Comparison of ENCODE assay signal across 8 cellular contexts in the genomic region with DNA sequence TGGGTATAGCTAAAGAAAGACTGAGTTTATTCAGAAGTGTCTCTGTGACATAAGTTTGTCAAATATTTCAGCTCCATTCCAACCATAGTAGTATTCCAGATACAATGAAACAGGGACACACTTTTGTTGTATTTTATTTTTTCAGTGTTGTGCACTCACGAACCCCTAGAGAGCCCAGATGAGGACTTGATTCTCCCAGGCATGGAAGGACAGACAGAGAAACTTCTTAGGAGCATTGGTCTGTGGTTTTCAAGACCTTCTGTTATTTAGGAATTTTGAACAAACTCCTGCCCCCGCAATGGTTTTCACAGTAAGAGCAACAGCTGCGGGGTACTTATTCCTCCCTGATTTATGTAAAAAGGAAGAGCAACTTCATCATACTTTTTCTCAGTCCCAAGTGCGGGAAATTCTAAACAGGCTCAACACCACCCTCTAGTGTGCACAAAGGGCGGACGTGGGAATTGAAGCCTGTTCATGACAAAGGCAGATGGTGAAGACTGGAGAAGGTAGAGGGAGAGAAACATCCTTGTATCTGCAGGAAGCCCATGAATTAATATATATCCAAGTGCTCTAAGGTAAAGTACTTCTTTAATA.
DNase-seq lines count a peak whose midpoint lies in the region; ATAC-seq, FAIRE-seq and TF ChIP-seq lines count a peak whose summit lies in the region.

No MANE protein-coding gene starts in this region.

- TF ChIP-seq EP300 in H1 (IDR thresholded peaks at IDR 0.05; ENCODE audit: borderline replicate concordance in 1 of 2, low read depth in 2 of 2, low read length in 2 of 2): no peak
- TF ChIP-seq EP300 in tibial nerve (IDR thresholded peaks at IDR 0.05): peak in 1 of 2 donors; percentile 43

- H3K18ac ChIP-seq in H1 (ENCODE audit: extremely low read depth, low read length): no peak overlapping the region

- H3K79me1 ChIP-seq in H1 (ENCODE audit: low read depth, low read length): no peaks in the 10 kb centered on the region

- H2BK5ac ChIP-seq in H1 (ENCODE audit: low read depth, low read length): no peak overlapping the region

- H2BK120ac ChIP-seq in H1 (replicated peaks; ENCODE audit: low read depth, low read length): no peak overlapping the region

- no peaks in the 10 kb centered on the region for H3K4me1 ChIP-seq in H1 (replicated peaks in 1 of 4; ENCODE audit: control insufficient read depth in 3 of 4, insufficient read depth in 4 of 4, low read length in 3 of 4)
- peaks cover 0 to 6% (median 2%) of the 10 kb centered on the region in 4 donors for H3K4me1 ChIP-seq in tibial nerve

- no peak overlapping the region for H4K91ac ChIP-seq in H1 (replicated peaks; ENCODE audit: insufficient read length, low read length)

- H2AK5ac ChIP-seq in H1 (ENCODE audit: low read depth, low read length): no peak overlapping the region

- H3K9me2 ChIP-seq in SU-DHL-6 (replicated peaks; ENCODE audit: insufficient read depth, low read length): no peaks in the 10 kb centered on the region

- DNase-seq in Daoy (ENCODE audit: low read depth): peak; percentile 65
- DNase-seq in NCI-H1105 (lab: John Stamatoyannopoulos, UW): peak; percentile 39
- peak; percentile 10 to 70 for DNase-seq in H1 (ENCODE audit: low read depth in 1 of 2, low spot score in 2 of 2)
- DNase-seq in memory B cell (ENCODE audit: low spot score in 2 of 2): peak; percentile 52 to 58
- peak; percentile 55 to 85 for DNase-seq in tibial nerve (ENCODE audit: low spot score in 2 of 2)

- H3K79me2 ChIP-seq in SU-DHL-6 (ENCODE audit: insufficient read depth, low read length) (no peaks in the 10 kb centered on the region), H1 (ENCODE audit: control insufficient read depth in 1 of 2, insufficient read depth in 2 of 2, low read length in 2 of 2) (no peaks in the 10 kb centered on the region)

- H3K9me3 ChIP-seq in SU-DHL-6 (ENCODE audit: insufficient read depth, low read length) (no peaks in the 10 kb centered on the region), H1 (ENCODE audit: insufficient read depth in 2 of 2, low read depth in 1 of 2, low read length in 1 of 2) (no peaks in the 10 kb centered on the region), tibial nerve (no peaks in the 10 kb centered on the region)

- H3K4ac ChIP-seq in H1 (replicated peaks; ENCODE audit: insufficient read length, low read depth, low read length): no peak overlapping the region

- no peaks in the 10 kb centered on the region; the same call in 1 of the 2 replicates for H3K23me2 ChIP-seq in H1 (ENCODE audit: low read depth, low read length)

- TF ChIP-seq CTCF in SU-DHL-6 (IDR thresholded peaks at IDR 0.05; ENCODE audit: insufficient read depth, low read length, poor library complexity, severe bottlenecking) (peak; percentile 68), H1 (IDR thresholded peaks at IDR 0.05; ENCODE audit: control extremely low read depth in 1 of 3, insufficient read depth in 1 of 3, low read depth in 1 of 3, low read length in 3 of 3) (peak; percentile 58 to 80 (median 78)), tibial nerve (IDR thresholded peaks at IDR 0.05) (peak; percentile 46 to 68 (median 62))

- H3K27ac ChIP-seq in SU-DHL-6 (ENCODE audit: low read depth, low read length) (no peak overlapping the region), H1 (ENCODE audit: low read depth, low read length) (no peak overlapping the region), tibial nerve (no peak overlapping the region)

- H3K27me3 ChIP-seq in SU-DHL-6 (ENCODE audit: low read length) (no peaks in the 10 kb centered on the region), H1 (replicated peaks in 1 of 4; ENCODE audit: control insufficient read depth in 3 of 4, extremely low read depth in 1 of 4, insufficient read depth in 3 of 4, low read length in 3 of 4) (no peaks in the 10 kb centered on the region), tibial nerve (no peaks in the 10 kb centered on the region)

- H3K36me3 Mint-ChIP-seq in memory B cell: no peaks in the 10 kb centered on the region

- no peak overlapping the region for H3K4me3 Mint-ChIP-seq in memory B cell

- no peak overlapping the region for H2BK15ac ChIP-seq in H1 (ENCODE audit: low read length)

- no peak overlapping the region for H3K27ac Mint-ChIP-seq in memory B cell

- H3K36me3 ChIP-seq in SU-DHL-6 (ENCODE audit: low read length) (no peaks in the 10 kb centered on the region), H1 (ENCODE audit: control insufficient read depth in 2 of 4, insufficient read depth in 4 of 4, low read length in 3 of 4) (no peaks in the 10 kb centered on the region), tibial nerve (no peaks in the 10 kb centered on the region)

- H3K4me3 ChIP-seq in SU-DHL-6 (ENCODE audit: insufficient read depth, low read length, poor library complexity, severe bottlenecking): no peak overlapping the region
- H3K4me3 ChIP-seq in H1 (ENCODE audit: extremely low read depth in 1 of 4, insufficient read depth in 2 of 4, low read depth in 3 of 4, low read length in 4 of 4): no peak overlapping the region
- no peak overlapping the region for H3K4me3 ChIP-seq in tibial nerve

- WGBS in H1 (ENCODE audit: extremely low coverage in 1 of 2, insufficient coverage in 1 of 2, insufficient read length in 1 of 2, insufficient replicate concordance in 2 of 2, low coverage in 1 of 2, low lambda C conversion rate in 2 of 2, missing lambda C conversion rate in 1 of 2), 2 experiments: 22% methylated on average over 6 of the region's 6 CpGs; no CpG with 5 or more reads in 1 of the 2 experiments
- 8 to 9% methylated on average over 6 of the region's 6 CpGs for WGBS in tibial nerve, 2 donors

- H3K27me3 Mint-ChIP-seq in memory B cell: peaks cover 4% of the 10 kb centered on the region

- H3K4me2 ChIP-seq in SU-DHL-6 (ENCODE audit: low read depth, low read length, poor library complexity, severe bottlenecking) (no peak overlapping the region), H1 (ENCODE audit: insufficient read depth in 1 of 2, low read depth in 2 of 2, low read length in 2 of 2) (no peak overlapping the region)

- no peak overlapping the region for H2BK20ac ChIP-seq in H1 (ENCODE audit: low read length)

- H3K56ac ChIP-seq in H1 (replicated peaks; ENCODE audit: insufficient read length, low read depth, low read length): no peak overlapping the region

- no peak overlapping the region for H3K14ac ChIP-seq in H1 (ENCODE audit: insufficient read length)

- no peak overlapping the region for H4K5ac ChIP-seq in H1 (ENCODE audit: insufficient read length, low read depth, low read length)

- peak; percentile 81 for FAIRE-seq in H1 (lab: Jason Lieb, UNC)

- no peaks in the 10 kb centered on the region for H3K9me3 Mint-ChIP-seq in memory B cell

- no peak for TF ChIP-seq POLR2A in H1 (IDR thresholded peaks at IDR 0.05; ENCODE audit: control extremely low read depth in 1 of 2, low read depth in 2 of 2, low read length in 2 of 2)
- no peak for TF ChIP-seq POLR2A in tibial nerve (IDR thresholded peaks at IDR 0.05)

- H3F3A ChIP-seq in SU-DHL-6 (ENCODE audit: insufficient read depth): no peaks in the 10 kb centered on the region

- ATAC-seq in GM21717 (IDR thresholded peaks at IDR 0.05; ENCODE audit: unreplicated experiment) (peak; percentile 63), memory B cell (ENCODE audit: low read depth) (peak; percentile 84), GM21528 (IDR thresholded peaks at IDR 0.05; ENCODE audit: low FRiP score, unreplicated experiment) (no peak)

- no peak overlapping the region for H2BK12ac ChIP-seq in H1 (ENCODE audit: low read depth, low read length)

- POLR2A ChIA-PET in H1 (lab: Charles Lee; ENCODE audit: partially characterized antibody): no interaction called here

- no peak overlapping the region for H4K8ac ChIP-seq in H1 (ENCODE audit: extremely low read depth, insufficient read depth, low read length)

- H3K4me1 Mint-ChIP-seq in memory B cell: peaks cover 5% of the 10 kb centered on the region

- peak; percentile 85 to 88 for TF ChIP-seq RAD21 in H1 (IDR thresholded peaks at IDR 0.05 in 1 of 2, conservative IDR thresholded peaks at IDR 0.05 in 1 of 2; ENCODE audit: low read depth in 2 of 2, low read length in 2 of 2)

- H2AFZ ChIP-seq in SU-DHL-6 (ENCODE audit: low read depth, low read length, severe bottlenecking): no peak overlapping the region
- H2AFZ ChIP-seq in H1 (ENCODE audit: low read length): 0 out of 2 replicates have a peak overlapping the region, but pooled peaks have one; percentile 34

- H3K9ac ChIP-seq in SU-DHL-6 (ENCODE audit: low read length): no peak overlapping the region
- no peak overlapping the region for H3K9ac ChIP-seq in H1 (replicated peaks in 1 of 4; ENCODE audit: extremely low read depth in 1 of 4, low read depth in 3 of 4, low read length in 3 of 4)

- CTCF ChIA-PET in H1 (lab: Charles Lee; ENCODE audit: partially characterized antibody): interaction anchor here (0.7 to 2.4 kb wide), 27 partner anchors 8 to 855 kb away, joined by 3 to 10 read pairs (median 4); no protein-coding TSS in a partner anchor

- H4K20me1 ChIP-seq in SU-DHL-6 (ENCODE audit: low read depth, low read length) (no peaks in the 10 kb centered on the region), H1 (replicated peaks in 1 of 2; ENCODE audit: control insufficient read depth in 1 of 2, insufficient read depth in 2 of 2, low read length in 2 of 2) (no peaks in the 10 kb centered on the region)

- no peak overlapping the region for H3K23ac ChIP-seq in H1 (ENCODE audit: insufficient read length)

TF ChIP-seq in H1, 55 proteins besides CTCF, POLR2A, EP300 and RAD21:
- no peak for TF ChIP-seq SP1 (IDR thresholded peaks at IDR 0.05; ENCODE audit: low read depth, low read length)
- TF ChIP-seq YY1 (IDR thresholded peaks at IDR 0.05; ENCODE audit: low read depth, low read length): no peak
- no peak for TF ChIP-seq TEAD4 (IDR thresholded peaks at IDR 0.05; ENCODE audit: low read depth, low read length)
- no peak for TF ChIP-seq SIX5 (IDR thresholded peaks at IDR 0.05; ENCODE audit: low read depth, low read length)
- no peak for TF ChIP-seq POLR2AphosphoS5 (IDR thresholded peaks at IDR 0.05; ENCODE audit: low read depth, low read length)
- TF ChIP-seq CREB1 (IDR thresholded peaks at IDR 0.05): no peak
- TF ChIP-seq KDM5A (IDR thresholded peaks at IDR 0.05; ENCODE audit: low read length): no peak
